In the genomic region with DNA sequence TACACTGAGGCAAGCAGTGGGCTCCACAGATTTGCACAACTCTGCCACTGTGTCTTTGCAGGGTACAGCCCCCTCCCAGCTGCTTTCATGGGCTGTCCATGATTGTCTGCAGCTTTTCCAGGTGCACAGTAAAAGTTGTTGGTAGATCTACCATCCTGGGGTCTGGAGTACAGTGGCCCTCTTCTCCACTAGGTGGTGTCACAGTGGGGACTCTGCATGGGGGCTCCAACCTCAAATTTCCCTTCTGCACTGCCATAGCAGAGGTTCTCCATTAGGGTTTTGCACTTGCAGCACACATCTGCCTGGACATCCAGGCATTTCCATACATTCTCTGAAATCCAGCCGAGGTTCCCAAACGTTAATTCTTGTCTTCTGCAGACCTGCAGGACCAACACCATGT, we compare ENCODE assay signal across 18 cellular contexts.
"Had no signal": no experiment of that assay in that cellular context is flagged by ENCODE, and none has a peak within 500 bp of the region (broad histone marks: within the 10 kb centered on the region; RNA-seq: fewer than 3 reads in every experiment).

No MANE protein-coding gene starts in this region.

- DNase-seq: activated CD4-positive, alpha-beta T cell treated with anti-CD3 and anti-CD28 coated beads, Interleukin-2, amount 50 U/mL, for 1 hour; activated CD8-positive, alpha-beta memory T cell treated with anti-CD3 and anti-CD28 coated beads, Interleukin-2, amount 50 U/mL, for 4 hours; activated naive CD4-positive, alpha-beta T cell treated with anti-CD3 and anti-CD28 coated beads for 36 hours; activated T-cell treated with anti-CD3 and anti-CD28 coated beads, Interleukin-2, amount 50 U/mL, for 4 hours; body of pancreas; effector memory CD8-positive, alpha-beta T cell; left cardiac atrium; mesenchymal stem cell; naive thymus-derived CD4-positive, alpha-beta T cell; posterior cingulate gyrus; retina; spleen; stimulated activated CD4-positive, alpha-beta T cell treated with anti-CD3 and anti-CD28 coated beads, Interleukin-4, amount 100 ng/mL, for 4 hours; upper lobe of right lung had no signal

- H3K27ac ChIP-seq: body of pancreas, spleen, thoracic aorta, upper lobe of right lung had no signal

- ATAC-seq: activated CD4-positive, CD25-positive, alpha-beta regulatory T cell treated with anti-CD3 and anti-CD28 coated beads, Interleukin-2, amount 50 U/mL, for 24 hours; activated T-cell treated with anti-CD3 and anti-CD28 coated beads, Interleukin-2, amount 50 U/mL, for 4 hours; body of pancreas; effector memory CD8-positive, alpha-beta T cell; left cardiac atrium; naive thymus-derived CD4-positive, alpha-beta T cell; stimulated activated memory B cell treated with anti-CD40 and anti-IgM and Interleukin-4, amounts not matched to agents 10 μg/mL and 1 μg/mL and 100 μg/mL, for 72 hours; upper lobe of right lung had no signal

- H3K9me3 ChIP-seq: body of pancreas, thoracic aorta, upper lobe of right lung had no signal

- H3K27ac Mint-ChIP-seq: activated naive CD4-positive, alpha-beta T cell treated with anti-CD3 and anti-CD28 coated beads for 36 hours; effector memory CD8-positive, alpha-beta T cell; naive thymus-derived CD4-positive, alpha-beta T cell; stimulated activated memory B cell treated with anti-CD40 and anti-IgM and Interleukin-4, amounts not matched to agents 10 μg/mL and 1 μg/mL and 100 μg/mL, for 72 hours; T-helper 2 cell treated with Interferon-gamma antibody and Interleukin-4, amounts not matched to agents 5 μg/mL and 100 μg/mL, for 36 hours had no signal

- H3K4me3 Mint-ChIP-seq: activated naive CD4-positive, alpha-beta T cell treated with anti-CD3 and anti-CD28 coated beads for 36 hours; activated T-cell treated with anti-CD3 and anti-CD28 coated beads, Interleukin-2, amount 50 U/mL, for 4 hours; effector memory CD8-positive, alpha-beta T cell; naive thymus-derived CD4-positive, alpha-beta T cell; stimulated activated memory B cell treated with anti-CD40 and anti-IgM and Interleukin-4, amounts not matched to agents 10 μg/mL and 1 μg/mL and 100 μg/mL, for 72 hours; T-helper 2 cell treated with Interferon-gamma antibody and Interleukin-4, amounts not matched to agents 5 μg/mL and 100 μg/mL, for 36 hours had no signal

- H3K27me3 ChIP-seq: body of pancreas, spleen, upper lobe of right lung had no signal

- H3K9me3 Mint-ChIP-seq: activated naive CD4-positive, alpha-beta T cell treated with anti-CD3 and anti-CD28 coated beads for 36 hours had no signal

- H3K4me1 Mint-ChIP-seq: naive thymus-derived CD4-positive, alpha-beta T cell; stimulated activated memory B cell treated with anti-CD40 and anti-IgM and Interleukin-4, amounts not matched to agents 10 μg/mL and 1 μg/mL and 100 μg/mL, for 72 hours had no signal

- H3K36me3 ChIP-seq: spleen, thoracic aorta, upper lobe of right lung had no signal

- H3K4me1 ChIP-seq: body of pancreas, spleen, upper lobe of right lung had no signal

- H3K27me3 Mint-ChIP-seq: effector memory CD8-positive, alpha-beta T cell; naive thymus-derived CD4-positive, alpha-beta T cell; stimulated activated memory B cell treated with anti-CD40 and anti-IgM and Interleukin-4, amounts not matched to agents 10 μg/mL and 1 μg/mL and 100 μg/mL, for 72 hours had no signal

- H3K4me3 ChIP-seq: body of pancreas, spleen, thoracic aorta, upper lobe of right lung had no signal

- H3K36me3 Mint-ChIP-seq: naive thymus-derived CD4-positive, alpha-beta T cell; stimulated activated memory B cell treated with anti-CD40 and anti-IgM and Interleukin-4, amounts not matched to agents 10 μg/mL and 1 μg/mL and 100 μg/mL, for 72 hours had no signal
